ENCODE assay signal across 37 cellular contexts in the genomic region with DNA sequence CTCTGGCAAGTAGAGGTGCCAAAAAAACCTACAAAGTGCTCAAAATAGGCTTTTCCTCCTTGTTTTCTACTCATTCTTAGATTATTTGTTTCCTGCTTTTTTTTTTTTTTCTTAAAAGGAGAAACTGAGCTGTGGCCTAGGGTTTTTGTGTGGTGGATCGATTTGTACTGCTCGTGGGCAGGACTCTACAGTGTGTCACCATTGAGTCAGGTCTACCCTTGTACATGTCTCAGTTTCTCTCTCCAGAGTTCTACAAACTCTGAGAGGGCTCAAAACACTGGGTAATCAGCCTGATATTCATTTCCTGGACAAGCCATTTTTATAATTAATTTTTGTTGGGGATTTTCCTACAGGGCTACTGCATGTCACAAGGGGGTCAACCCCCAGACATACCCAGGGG. TPM values are rescaled to one million over a fixed set of nuclear protein-coding genes. Genes with fewer than 3 reads are reported as not detected.
"Had no signal": no experiment of that assay in that cellular context is flagged by ENCODE, and none has a peak within 500 bp of the region (broad histone marks: within the 10 kb centered on the region; RNA-seq: fewer than 3 reads in every experiment).

No MANE protein-coding gene starts in this region.

- H3K9ac ChIP-seq: KMS-11 had no signal

- H3K4me3 ChIP-seq: MG63 had no signal

- H3K36me3 ChIP-seq: MG63 had no signal

- H3K27me3 ChIP-seq: MG63 had no signal

- H3K9me3 ChIP-seq: MG63 had no signal

- DNase-seq: Karpas-422, Kasumi-1, KBM-7, KG1, MG63, MM.1S, MV-4-11, NCI-H1048, NCI-H1092, NCI-H1092 treated with DMSO at 0.1 percent for 48 hours, NCI-H1105, NCI-H1105 treated with DMSO at 0.1 percent for 48 hours, NCI-H1417, NCI-H1417 treated with DMSO at 0.1 percent for 48 hours, NCI-H1436, NCI-H1436 treated with DMSO at 0.1 percent for 48 hours, NCI-H146, NCI-H1694, NCI-H1694 treated with DMSO at 0.1 percent for 48 hours, NCI-H187, NCI-H187 treated with DMSO at 0.1 percent for 48 hours, NCI-H1930, NCI-H2029, NCI-H2029 treated with DMSO at 0.1 percent for 48 hours, NCI-H2081, NCI-H2081 treated with DMSO at 0.1 percent for 48 hours, NCI-H2107, NCI-H2171, NCI-H2171 treated with DMSO at 0.1 percent for 48 hours, NCI-H2227 treated with DMSO at 0.1 percent for 48 hours, NCI-H345, NCI-H446, NCI-H446 treated with DMSO at 0.1 percent for 48 hours had no signal

- H3K27ac ChIP-seq: KMS-11 had no signal

RNA-seq across cellular contexts. Expression of gene CASP5, which starts 49.4 kb away (rescaled TPM):
- total RNA-seq: LHCN-M2, M059J, MCF 10A had no signal
